Comparison of ENCODE assay signal across 20 cellular contexts in the genomic region with DNA sequence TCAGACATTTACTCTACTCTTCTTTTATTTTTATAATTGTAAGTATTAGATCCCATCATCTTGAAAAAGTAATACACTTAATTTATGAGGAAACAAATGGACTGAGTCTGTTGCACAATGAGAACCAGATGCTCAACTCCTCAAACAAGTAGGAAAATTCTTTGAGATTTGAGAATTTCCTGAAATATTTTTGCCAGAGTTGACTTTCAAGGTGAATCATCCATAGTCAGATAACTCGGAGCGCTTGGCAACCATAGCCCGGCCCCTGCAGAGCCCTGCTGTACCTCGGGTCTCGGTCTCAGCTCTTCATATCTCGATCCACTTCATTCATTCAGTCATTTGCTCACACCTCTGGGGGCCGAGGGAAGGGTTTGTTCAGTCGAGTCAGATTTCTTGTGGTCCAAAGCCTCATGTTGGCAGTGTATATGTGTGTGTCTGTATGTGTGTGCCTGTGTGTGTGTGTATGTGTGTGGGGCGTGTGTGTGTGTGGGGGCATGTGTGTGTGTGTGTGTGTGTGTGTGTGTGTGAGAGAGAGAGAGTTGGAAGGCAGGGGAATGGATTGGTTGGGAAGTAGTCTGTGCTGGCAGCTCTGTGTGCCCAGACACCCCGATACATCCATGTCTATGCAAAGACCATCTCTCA. TPM values are rescaled to one million over a fixed set of nuclear protein-coding genes. Genes with fewer than 3 reads are reported as not detected.
"Had no signal": no experiment of that assay in that cellular context is flagged by ENCODE, and none has a peak within 500 bp of the region (broad histone marks: within the 10 kb centered on the region; RNA-seq: fewer than 3 reads in every experiment).

No MANE protein-coding gene starts in this region.

- FAIRE-seq: colon had no signal

- H3K4me2 ChIP-seq: neural progenitor cell had no signal

- H3K4me1 ChIP-seq: prostate gland, right atrium auricular region, suprapubic skin, upper lobe of left lung had no signal

- H2AFZ ChIP-seq: neural progenitor cell had no signal

- H3K9ac ChIP-seq: neural progenitor cell had no signal

- H3K4me3 ChIP-seq: body of pancreas, heart right ventricle, mucosa of descending colon, neural progenitor cell, prostate gland, right atrium auricular region, suprapubic skin, upper lobe of left lung had no signal

- DNase-seq: activated CD4-positive, alpha-beta T cell treated with anti-CD3 and anti-CD28 coated beads, Interleukin-2, amount 10 ng/mL, durations not matched to agents 7 days and 5 days; activated CD8-positive, alpha-beta T cell treated with anti-CD3 and anti-CD28 coated beads, Interleukin-2, amount 10 ng/mL, durations not matched to agents 7 days and 5 days; activated effector memory CD4-positive, alpha-beta T cell treated with Interleukin-2 at 50 U/mL for 16 hours; activated naive CD4-positive, alpha-beta T cell treated with anti-CD3 and anti-CD28 coated beads, Interleukin-2, amount 10 ng/mL, durations not matched to agents 7 days and 5 days; activated T-cell treated with anti-CD3 and anti-CD28 coated beads, Interleukin-2, amount 50 U/mL, for 48 hours; body of pancreas; heart right ventricle; mucosa of descending colon; naive B cell; stimulated activated naive CD8-positive, alpha-beta T cell treated with anti-CD3 and anti-CD28 coated beads, Interleukin-15, Interleukin-2, amounts not matched to agents 100 U/mL and 50 U/mL, for 24 hours; upper lobe of left lung had no signal

- H3K27me3 ChIP-seq: body of pancreas, heart right ventricle, neural progenitor cell, right atrium auricular region, suprapubic skin, upper lobe of left lung had no signal

- H3K9me3 ChIP-seq: body of pancreas, heart right ventricle, mucosa of descending colon, prostate gland, right atrium auricular region, suprapubic skin, upper lobe of left lung had no signal

- ATAC-seq: activated CD4-positive, CD25-positive, alpha-beta regulatory T cell treated with anti-CD3 and anti-CD28 coated beads, Interleukin-2, amount 50 U/mL, for 24 hours; activated CD8-positive, alpha-beta T cell treated with anti-CD3 and anti-CD28 coated beads, Interleukin-2, amount 10 ng/mL, durations not matched to agents 7 days and 5 days; body of pancreas; esophagus mucosa; heart right ventricle; mucosa of descending colon; stimulated activated naive CD8-positive, alpha-beta T cell treated with anti-CD3 and anti-CD28 coated beads, Interleukin-15, Interleukin-2, amounts not matched to agents 100 U/mL and 50 U/mL, for 24 hours had no signal

- H3K36me3 ChIP-seq: heart right ventricle, neural progenitor cell, prostate gland, right atrium auricular region, suprapubic skin, upper lobe of left lung had no signal

- H3K27ac ChIP-seq: body of pancreas, heart right ventricle, neural progenitor cell, prostate gland, right atrium auricular region, suprapubic skin, upper lobe of left lung had no signal

RNA-seq across cellular contexts. Expression of gene PCP4, which starts 18.1 kb away (rescaled TPM):
- total RNA-seq: activated CD4-positive, alpha-beta T cell treated with anti-CD3 and anti-CD28 coated beads, Interleukin-2, amount 10 ng/mL, durations not matched to agents 7 days and 5 days; activated CD8-positive, alpha-beta T cell treated with anti-CD3 and anti-CD28 coated beads, Interleukin-2, amount 10 ng/mL, durations not matched to agents 7 days and 5 days; liver; osteocyte had no signal
